In the genomic region with DNA sequence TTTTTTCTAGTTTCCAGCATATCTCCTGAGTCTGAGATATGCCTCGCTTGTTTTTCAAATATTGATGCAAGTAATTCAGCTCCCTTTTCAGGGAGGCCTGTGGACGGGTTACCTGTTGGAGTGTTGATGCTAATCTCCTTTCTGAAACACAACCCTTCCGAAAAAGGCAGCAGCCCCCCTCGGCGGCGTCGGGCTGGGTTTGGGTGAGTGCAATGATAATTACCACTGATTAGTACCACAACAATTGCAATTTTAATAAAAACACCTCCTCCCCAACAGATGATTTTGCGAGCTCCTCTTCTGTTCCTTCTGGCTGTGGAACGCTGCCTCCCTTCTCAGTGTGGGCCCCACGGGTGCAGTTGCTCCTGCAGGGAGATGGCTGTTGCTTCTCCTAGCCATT, we compare ENCODE assay signal across 19 cellular contexts.
DNase-seq lines count a peak whose midpoint lies in the region; ATAC-seq, FAIRE-seq and TF ChIP-seq lines count a peak whose summit lies in the region.
"Had no signal": no experiment of that assay in that cellular context is flagged by ENCODE, and none has a peak within 500 bp of the region (broad histone marks: within the 10 kb centered on the region; RNA-seq: fewer than 3 reads in every experiment).

No MANE protein-coding gene starts in this region.

- DNase-seq in activated CD8-positive, alpha-beta memory T cell treated with anti-CD3 and anti-CD28 coated beads, Interleukin-2, amount 10 ng/mL, durations not matched to agents 7 days and 5 days: peak; percentile 33
- no peak for DNase-seq in activated CD8-positive, alpha-beta memory T cell treated with anti-CD3 and anti-CD28 coated beads, Interleukin-2, amount 50 U/mL, for 48 hours
- DNase-seq in D721Med (ENCODE audit: insufficient read length, low spot score) (no peak), mesenteric fat pad (ENCODE audit: low spot score) (peak; percentile 55), ureter (ENCODE audit: low spot score) (peak; percentile 18), HAP-1 (ENCODE audit: low spot score in 2 of 2) (no peak)
- DNase-seq in stimulated activated CD4-positive, alpha-beta T cell treated with anti-CD3 and anti-CD28 coated beads, Interleukin-4, amount 100 ng/mL, for 1 hour: no peak
- DNase-seq: 8988T; CD4-positive, alpha-beta memory T cell; DMS 273 treated with DMSO at 0.1 percent for 48 hours; DMS53; DND-41; EL; GOT3; H7 had no signal

- no peaks in the 10 kb centered on the region for H3K9me3 ChIP-seq in HAP-1

- H3K27me3 ChIP-seq in HAP-1 (ENCODE audit: low read depth): no peaks in the 10 kb centered on the region
- H3K27me3 ChIP-seq: BLaER1 had no signal

- no peak overlapping the region for H3K27ac Mint-ChIP-seq in activated CD8-positive, alpha-beta memory T cell treated with anti-CD3 and anti-CD28 coated beads, Interleukin-2, amount 10 ng/mL, durations not matched to agents 7 days and 5 days
- H3K27ac Mint-ChIP-seq: CD14-positive monocyte; CD4-positive, alpha-beta memory T cell had no signal

- CTCF ChIA-PET in activated CD8-positive, alpha-beta memory T cell treated with anti-CD3 and anti-CD28 coated beads, Interleukin-2, amount 10 ng/mL, durations not matched to agents 7 days and 5 days (lab: Charles Lee): no interaction called here

- H3K4me3 Mint-ChIP-seq in activated CD8-positive, alpha-beta memory T cell treated with anti-CD3 and anti-CD28 coated beads, Interleukin-2, amount 10 ng/mL, durations not matched to agents 7 days and 5 days: no peak overlapping the region
- H3K4me3 Mint-ChIP-seq: CD14-positive monocyte; CD4-positive, alpha-beta memory T cell had no signal

- no peak for TF ChIP-seq CTCF in D721Med (IDR thresholded peaks at IDR 0.05; ENCODE audit: insufficient read depth, missing control alignments)

- H3K4me1 ChIP-seq in HAP-1: no peaks in the 10 kb centered on the region
- H3K4me1 ChIP-seq: BLaER1 had no signal

- FAIRE-seq in D721Med (lab: Jason Lieb, UNC): peak; percentile 25
- FAIRE-seq: GM12878, HepG2 had no signal

- H3K9me3 Mint-ChIP-seq in activated CD8-positive, alpha-beta memory T cell treated with anti-CD3 and anti-CD28 coated beads, Interleukin-2, amount 10 ng/mL, durations not matched to agents 7 days and 5 days (ENCODE audit: low read depth): peaks cover 4% of the 10 kb centered on the region

- ATAC-seq in activated CD8-positive, alpha-beta memory T cell treated with anti-CD3 and anti-CD28 coated beads, Interleukin-2, amount 10 ng/mL, durations not matched to agents 7 days and 5 days: no peak
- ATAC-seq: GM12878, HepG2 had no signal

- H3K4me1 Mint-ChIP-seq in activated CD8-positive, alpha-beta memory T cell treated with anti-CD3 and anti-CD28 coated beads, Interleukin-2, amount 10 ng/mL, durations not matched to agents 7 days and 5 days: no peaks in the 10 kb centered on the region
- H3K4me1 Mint-ChIP-seq: CD14-positive monocyte; CD4-positive, alpha-beta memory T cell had no signal

- peaks cover 3% of the 10 kb centered on the region for H3K36me3 Mint-ChIP-seq in activated CD8-positive, alpha-beta memory T cell treated with anti-CD3 and anti-CD28 coated beads, Interleukin-2, amount 10 ng/mL, durations not matched to agents 7 days and 5 days
- H3K36me3 Mint-ChIP-seq: CD14-positive monocyte had no signal

- in situ Hi-C loops in HAP-1 (cut with MboI; ENCODE audit: low sequenced_read_pairs): no loop called here

- H3K27me3 Mint-ChIP-seq in activated CD8-positive, alpha-beta memory T cell treated with anti-CD3 and anti-CD28 coated beads, Interleukin-2, amount 10 ng/mL, durations not matched to agents 7 days and 5 days: peaks cover 16% of the 10 kb centered on the region

- no peak overlapping the region for H3K4me3 ChIP-seq in HAP-1
- H3K4me3 ChIP-seq: BLaER1, GM12878 had no signal

- no peaks in the 10 kb centered on the region for H3K36me3 ChIP-seq in HAP-1 (replicated peaks)
- H3K36me3 ChIP-seq: BLaER1 had no signal

Comparison
In these comparisons a context has a peak if more than half of its experiments do, and no peak if none do; other contexts are left out.
1. DNase-seq: peak in activated CD8-positive, alpha-beta memory T cell treated with anti-CD3 and anti-CD28 coated beads, Interleukin-2, amount 10 ng/mL, durations not matched to agents 7 days and 5 days (single experiment), mesenteric fat pad (single experiment) and ureter (single experiment); none in activated CD8-positive, alpha-beta memory T cell treated with anti-CD3 and anti-CD28 coated beads, Interleukin-2, amount 50 U/mL, for 48 hours (single experiment), D721Med (single experiment), HAP-1 (0 of 2) and stimulated activated CD4-positive, alpha-beta T cell treated with anti-CD3 and anti-CD28 coated beads, Interleukin-4, amount 100 ng/mL, for 1 hour (single experiment).